Comparison of ENCODE assay signal across 11 cellular contexts in the genomic region with DNA sequence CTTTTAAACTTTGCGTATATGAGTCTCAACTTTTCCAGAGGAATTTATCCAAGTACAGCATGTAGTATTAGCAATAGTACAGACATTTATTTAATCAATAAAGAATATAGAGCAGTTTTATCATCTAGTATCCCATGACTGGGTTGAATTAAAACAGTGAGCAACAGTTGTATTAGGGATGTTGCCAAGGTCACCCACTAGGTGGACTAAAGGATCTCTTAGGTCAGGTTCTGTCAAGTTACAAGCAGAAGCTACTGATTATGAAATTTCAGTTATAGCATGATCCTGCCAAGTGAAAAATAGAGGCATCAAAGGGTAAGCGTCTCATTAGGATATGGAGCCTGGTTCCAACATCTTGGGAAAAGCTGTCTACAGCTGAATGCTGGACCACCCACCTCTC. TPM values are rescaled to one million over a fixed set of nuclear protein-coding genes. Genes with fewer than 3 reads are reported as not detected.
DNase-seq lines count a peak whose midpoint lies in the region; ATAC-seq, FAIRE-seq and TF ChIP-seq lines count a peak whose summit lies in the region.
"Had no signal": no experiment of that assay in that cellular context is flagged by ENCODE, and none has a peak within 500 bp of the region (broad histone marks: within the 10 kb centered on the region; RNA-seq: fewer than 3 reads in every experiment).

No MANE protein-coding gene starts in this region.

- H3K36me3 ChIP-seq in BE2C (no peaks in the 10 kb centered on the region), keratinocyte (ENCODE audit: control insufficient read depth in 2 of 2, extremely low read depth in 1 of 2, insufficient read depth in 2 of 2, low read length in 2 of 2) (no peaks in the 10 kb centered on the region)

- H3K79me2 ChIP-seq in keratinocyte (ENCODE audit: control insufficient read depth, insufficient read depth, low read length) = no peaks in the 10 kb centered on the region

- H3K27ac ChIP-seq in HL-60 (replicated peaks) (no peak overlapping the region), keratinocyte (ENCODE audit: control insufficient read depth, insufficient read depth, low read length) (no peak overlapping the region)

- H3K4me2 ChIP-seq in keratinocyte (ENCODE audit: control insufficient read depth, extremely low read depth, insufficient read depth, low read depth, low read length) = no peak overlapping the region

- ATAC-seq in GM21576 (IDR thresholded peaks at IDR 0.05; ENCODE audit: unreplicated experiment) = no peak

- H4K20me1 ChIP-seq in keratinocyte (ENCODE audit: control insufficient read depth, extremely low read depth, insufficient read depth, low read length) = no peaks in the 10 kb centered on the region

- FAIRE-seq in keratinocyte (lab: Jason Lieb, UNC) (no peak), urothelium cell line (lab: Jason Lieb, UNC) (no peak)

- H3K27me3 ChIP-seq in BE2C = no peaks in the 10 kb centered on the region
- H3K27me3 ChIP-seq in HL-60 (ENCODE audit: insufficient read depth, poor library complexity, severe bottlenecking) = no peaks in the 10 kb centered on the region
- no peaks in the 10 kb centered on the region for H3K27me3 ChIP-seq in keratinocyte (ENCODE audit: control insufficient read depth, extremely low read depth, insufficient read depth, low read length)

- dilution Hi-C loops in keratinocyte (cut with MboI; ENCODE audit: extremely low pct_ligation_motif_present, low sequenced_read_pairs) = no loop called here

- no peaks in the 10 kb centered on the region for H3K4me1 ChIP-seq in BE2C
- peaks cover 3% of the 10 kb centered on the region for H3K4me1 ChIP-seq in keratinocyte (ENCODE audit: control insufficient read depth, extremely low read depth, insufficient read depth, low read length)

- H3K9ac ChIP-seq in keratinocyte (ENCODE audit: control insufficient read depth, extremely low read depth, insufficient read depth, low read length) = no peak overlapping the region

- H2AFZ ChIP-seq in keratinocyte (ENCODE audit: control insufficient read depth, low read length) = no peak overlapping the region

- H3K4me3 ChIP-seq in BE2C (ENCODE audit: low read depth, low read length) (no peak overlapping the region), HL-60 (replicated peaks; ENCODE audit: insufficient read depth, low read length) (no peak overlapping the region), keratinocyte (ENCODE audit: control insufficient read depth in 2 of 3, extremely low read depth in 1 of 3, insufficient read depth in 2 of 3, low read depth in 1 of 3, low read length in 3 of 3) (no peak overlapping the region)

- TF ChIP-seq CTCF in BE2C (IDR thresholded peaks at IDR 0.05; ENCODE audit: low read depth, low read length) (peak; percentile 57), HL-60 (IDR thresholded peaks at IDR 0.05; ENCODE audit: insufficient read depth, low read length) (peak; percentile 3), keratinocyte (optimal IDR thresholded peaks at IDR 0.05 in 1 of 3, IDR thresholded peaks at IDR 0.05 in 1 of 3, conservative IDR thresholded peaks at IDR 0.05 in 1 of 3; ENCODE audit: extremely low read depth in 1 of 3, insufficient read depth in 2 of 3, low read length in 3 of 3) (peak in 2 of 3 experiments; percentile 23 to 42)

- no peak for DNase-seq in BE2C
- peak; percentile 41 to 44 for DNase-seq in HL-60 (ENCODE audit: low read depth in 1 of 2, low spot score in 1 of 2)
- DNase-seq in SK-MEL-5 (ENCODE audit: low read depth, low spot score) = peak; percentile 68
- DNase-seq in keratinocyte (ENCODE audit: low read depth, low spot score) = no peak
- DNase-seq in urothelium cell line (ENCODE audit: low spot score) = no peak
- no peak for DNase-seq in stimulated activated CD4-positive, alpha-beta T cell treated with anti-CD3 and anti-CD28 coated beads, Interleukin-15, amount 100 ng/mL, for 24 hours
- DNase-seq in activated CD4-positive, alpha-beta T cell treated with anti-CD3 and anti-CD28 coated beads for 4 hours = no peak
- DNase-seq: activated naive CD4-positive, alpha-beta T cell treated with anti-CD3 and anti-CD28 coated beads, Interleukin-2, amount 50 U/mL, for 16 hours; KG1; occipital lobe had no signal

- H3K9me1 ChIP-seq in keratinocyte (ENCODE audit: control insufficient read depth, extremely low read depth, insufficient read depth, low read length) = no peaks in the 10 kb centered on the region

- H3K9me3 ChIP-seq in BE2C (peaks cover 7% of the 10 kb centered on the region; the same call in 1 of the 2 replicates), keratinocyte (ENCODE audit: control insufficient read depth, low read depth, low read length) (no peaks in the 10 kb centered on the region)

- in situ Hi-C loops in SK-MEL-5 (cut with HindIII; ENCODE audit: low pct_unique_long_range_greater_than_20kb, low sequenced_read_pairs) = no loop called here

RNA-seq across cellular contexts. Expression of a gene that starts 52.1 kb away (rescaled TPM):
- 148 TPM for polyA plus RNA-seq in BE2C (2012; ENCODE audit: insufficient read depth, insufficient read length, low read depth)
- 105 and 108 TPM in 2 replicates for total RNA-seq in SK-MEL-5 (2014; rRNA removed; shearing (Covaris generic))
- polyA plus RNA-seq in SK-MEL-5 (2015; cell fraction: cytosol; rRNA removed) = 226 and 249 TPM in 2 replicates
- 38.1 and 62.3 TPM in 2 replicates for polyA plus RNA-seq in SK-MEL-5 (2015; cell fraction: nucleus; rRNA removed)
- 254 to 509 TPM (median 460 TPM) in 3 replicates for polyA plus RNA-seq in keratinocyte
- 67.7 TPM for polyA plus RNA-seq in keratinocyte (2011; ENCODE audit: low read depth)
- 226 and 462 TPM in 2 replicates for polyA plus RNA-seq in keratinocyte (2011; cell fraction: cytosol; rRNA removed)
- polyA plus RNA-seq in keratinocyte (2011; cell fraction: nucleus; rRNA removed) = 737 and 886 TPM in 2 replicates
- 148 and 245 TPM in 2 replicates for polyA plus RNA-seq in keratinocyte (2012; ENCODE audit: low replicate concordance)
- polyA minus RNA-seq in keratinocyte = 40.9 to 255 TPM (median 189 TPM) in 3 replicates
- polyA minus RNA-seq in keratinocyte (2011; cell fraction: cytosol; rRNA and poly(A)+ RNA removed) = 91.5 TPM
- polyA minus RNA-seq in keratinocyte (2011; cell fraction: nucleus; rRNA and poly(A)+ RNA removed) = 165 and 291 TPM in 2 replicates

Comparison
In these comparisons a context has a peak if more than half of its experiments do, and no peak if none do; other contexts are left out.
1. DNase-seq: peak in HL-60 (2 of 2) and SK-MEL-5 (single experiment); none in BE2C (single experiment), keratinocyte (single experiment), urothelium cell line (single experiment), stimulated activated CD4-positive, alpha-beta T cell treated with anti-CD3 and anti-CD28 coated beads, Interleukin-15, amount 100 ng/mL, for 24 hours (single experiment) and activated CD4-positive, alpha-beta T cell treated with anti-CD3 and anti-CD28 coated beads for 4 hours (0 of 2).
2. CTCF ChIP-seq: peak in every context shown above with its lines; median percentile 57 in BE2C; 32 in keratinocyte; 3 in HL-60.